12 cellular contexts compared by ENCODE assay signal in the genomic region with DNA sequence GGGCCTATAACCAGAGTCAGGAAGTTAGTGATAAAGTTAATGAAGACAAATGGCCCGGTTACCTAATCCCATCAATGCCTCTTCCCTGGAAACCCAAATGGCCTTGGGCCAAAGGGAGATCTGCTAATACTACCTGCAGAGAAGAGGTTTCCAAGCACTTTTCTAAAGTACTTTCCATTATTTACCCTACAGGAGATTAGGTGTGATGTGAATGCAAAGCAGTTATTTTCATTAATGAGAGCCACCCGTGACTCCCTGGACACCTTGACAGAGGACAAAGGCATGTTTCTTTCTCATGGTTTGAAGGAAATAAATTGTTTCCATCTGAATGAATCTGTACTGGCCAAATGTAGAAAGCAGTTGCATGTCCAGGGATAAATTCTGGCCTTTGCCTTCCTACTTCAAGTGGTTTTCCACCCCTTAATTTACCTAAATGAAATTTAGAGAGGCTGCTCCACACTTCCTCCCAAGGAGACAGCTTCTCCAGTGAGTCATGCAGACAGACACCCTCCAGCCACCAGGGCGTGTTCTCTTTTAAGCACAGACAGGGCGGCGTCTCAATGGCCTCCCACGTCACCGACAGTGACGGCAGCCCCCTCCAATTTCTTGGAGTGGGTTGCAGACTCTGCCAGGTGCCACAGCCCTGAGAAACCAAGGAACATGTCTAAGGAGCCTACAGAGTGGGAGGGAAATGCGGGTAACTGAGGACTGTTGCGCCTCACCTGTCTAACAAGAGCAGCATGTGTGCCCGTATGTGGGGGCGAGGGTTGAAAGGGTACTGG. TPM values are rescaled to one million over a fixed set of nuclear protein-coding genes. Genes with fewer than 3 reads are reported as not detected.
DNase-seq lines count a peak whose midpoint lies in the region; ATAC-seq, FAIRE-seq and TF ChIP-seq lines count a peak whose summit lies in the region.
"Had no signal": no experiment of that assay in that cellular context is flagged by ENCODE, and none has a peak within 500 bp of the region (broad histone marks: within the 10 kb centered on the region; RNA-seq: fewer than 3 reads in every experiment).

No MANE protein-coding gene starts in this region.

- peak overlapping the region; percentile 98 for H2BK12ac ChIP-seq in trophoblast cell (ENCODE audit: low read length)

- no CpG with 5 or more reads among the region's 12 CpGs for WGBS in trophoblast cell (ENCODE audit: extremely low coverage, insufficient coverage, insufficient read length)
- WGBS in tibial nerve, 2 donors, result 75 to 76% methylated on average over 12 of the region's 12 CpGs

- peak overlapping the region; percentile 6 to 46 for H3K4me3 ChIP-seq in HCT116 (replicated peaks in 1 of 2; ENCODE audit: low read depth in 1 of 2, low read length in 2 of 2)
- H3K4me3 ChIP-seq in endothelial cell of umbilical vein (replicated peaks in 1 of 3; ENCODE audit: insufficient read depth in 1 of 3, low read depth in 1 of 3, low read length in 3 of 3), result no peak overlapping the region
- no peak overlapping the region for H3K4me3 ChIP-seq in trophoblast cell (ENCODE audit: low read depth, low read length)
- H3K4me3 ChIP-seq in tibial nerve, result no peak overlapping the region
- H3K4me3 ChIP-seq: esophagus squamous epithelium, right atrium auricular region, thyroid gland had no signal

- 0 out of 6 replicates have a peak, but pooled peaks of 1 of the 3 experiments have one; percentile 6 for TF ChIP-seq CTCF in HCT116 (IDR thresholded peaks at IDR 0.05 in 2 of 3, conservative IDR thresholded peaks at IDR 0.05 in 1 of 3; ENCODE audit: borderline replicate concordance in 1 of 3, insufficient read depth in 1 of 3, low read depth in 2 of 3, low read length in 2 of 3)
- no peak for TF ChIP-seq CTCF in endothelial cell of umbilical vein (IDR thresholded peaks at IDR 0.05; ENCODE audit: extremely low read depth in 1 of 2, insufficient read depth in 1 of 2, low read depth in 1 of 2, low read length in 2 of 2)
- TF ChIP-seq CTCF in tibial nerve (IDR thresholded peaks at IDR 0.05), result no peak

- TF ChIP-seq POLR2A in HCT116 (IDR thresholded peaks at IDR 0.05; ENCODE audit: borderline replicate concordance, extremely low read depth, insufficient read depth, insufficient read length), result no peak
- no peak for TF ChIP-seq POLR2A in endothelial cell of umbilical vein (IDR thresholded peaks at IDR 0.05; ENCODE audit: low read depth, low read length)
- no peak for TF ChIP-seq POLR2A in tibial nerve (IDR thresholded peaks at IDR 0.05)

- TF ChIP-seq EP300 in tibial nerve (IDR thresholded peaks at IDR 0.05), result no peak

- DNase-seq in HCT116 (ENCODE audit: low read depth, low spot score) (peak; percentile 57), NCI-H69 (lab: John Stamatoyannopoulos, UW) (peak; percentile 95), endothelial cell of umbilical vein (ENCODE audit: low read depth, low spot score) (no peak), trophoblast cell (peak; percentile 89 to 97), tibial nerve (ENCODE audit: low spot score in 2 of 2) (no peak), T-helper 17 cell (no peak), KBM-7 (no peak)
- no peak for DNase-seq in activated CD4-positive, alpha-beta T cell treated with anti-CD3 and anti-CD28 coated beads, Interleukin-2, amount 10 ng/mL, durations not matched to agents 24 days and 14 days
- DNase-seq: activated CD4-positive, alpha-beta T cell treated with anti-CD3 and anti-CD28 coated beads, Interleukin-2, amount 50 U/mL, for 48 hours; esophagus squamous epithelium; thyroid gland had no signal

- no peak overlapping the region for H3K4me3 Mint-ChIP-seq in T-helper 17 cell
- no peak overlapping the region for H3K4me3 Mint-ChIP-seq in activated CD4-positive, alpha-beta T cell treated with anti-CD3 and anti-CD28 coated beads, Interleukin-2, amount 10 ng/mL, durations not matched to agents 24 days and 14 days

- peaks cover 5% of the 10 kb centered on the region for H3K4me1 Mint-ChIP-seq in T-helper 17 cell
- no peaks in the 10 kb centered on the region for H3K4me1 Mint-ChIP-seq in activated CD4-positive, alpha-beta T cell treated with anti-CD3 and anti-CD28 coated beads, Interleukin-2, amount 10 ng/mL, durations not matched to agents 24 days and 14 days

- FAIRE-seq in endothelial cell of umbilical vein (lab: Jason Lieb, UNC), result no peak

- no TSS peak for BruUV-seq in HCT116 (replicated peaks; lab: Mats Ljungman, UMichigan)
- no TSS peak for BruUV-seq in endothelial cell of umbilical vein (replicated peaks; lab: Mats Ljungman, UMichigan)

- POLR2A ChIA-PET in HCT116 (lab: Charles Lee) (no interaction called here), endothelial cell of umbilical vein (lab: Charles Lee) (no interaction called here)

- H3K27me3 ChIP-seq in HCT116 (ENCODE audit: insufficient read depth, low read length) (no peaks in the 10 kb centered on the region), endothelial cell of umbilical vein (ENCODE audit: control insufficient read depth in 2 of 2, insufficient read depth in 2 of 2, low read length in 2 of 2) (no peaks in the 10 kb centered on the region), trophoblast cell (ENCODE audit: insufficient read depth, low read length) (no peaks in the 10 kb centered on the region), tibial nerve (no peaks in the 10 kb centered on the region)
- H3K27me3 ChIP-seq: esophagus squamous epithelium, right atrium auricular region, thyroid gland had no signal

- peak overlapping the region; percentile 89 for H2BK5ac ChIP-seq in trophoblast cell (ENCODE audit: low read depth, low read length, poor library complexity)

- H3K79me2 ChIP-seq in HCT116 (ENCODE audit: insufficient read depth, low read length) (no peaks in the 10 kb centered on the region), endothelial cell of umbilical vein (ENCODE audit: control insufficient read depth, insufficient read depth, low read length) (no peaks in the 10 kb centered on the region), trophoblast cell (ENCODE audit: control insufficient read depth, insufficient read depth, low read length, poor library complexity) (no peaks in the 10 kb centered on the region)

- H3K9ac ChIP-seq in HCT116 (ENCODE audit: low read length), result peak overlapping the region; percentile 18; the same call in 1 of the 2 replicates
- no peak overlapping the region for H3K9ac ChIP-seq in endothelial cell of umbilical vein (replicated peaks; ENCODE audit: extremely low read depth, insufficient read depth, low read length)
- H3K9ac ChIP-seq in trophoblast cell (ENCODE audit: low read length), result no peak overlapping the region

- H3K4me1 ChIP-seq in HCT116 (ENCODE audit: control insufficient read depth in 1 of 2, insufficient read depth in 2 of 2, low read length in 2 of 2) (peaks cover 23 to 27% of the 10 kb centered on the region in 2 experiments), endothelial cell of umbilical vein (ENCODE audit: control insufficient read depth, extremely low read depth, insufficient read depth, low read length) (peaks cover 10% of the 10 kb centered on the region), trophoblast cell (ENCODE audit: control insufficient read depth in 1 of 2, insufficient read depth in 2 of 2, low read length in 2 of 2) (peaks cover 7 to 10% of the 10 kb centered on the region in 2 experiments), tibial nerve (no peaks in the 10 kb centered on the region)
- H3K4me1 ChIP-seq: right atrium auricular region, thyroid gland had no signal

- peak overlapping the region; percentile 72 for H2AK5ac ChIP-seq in trophoblast cell (ENCODE audit: low read length)

- peak overlapping the region; percentile 59 for H3K4ac ChIP-seq in trophoblast cell (ENCODE audit: low read depth, low read length)

- in situ Hi-C loops in KBM-7 (cut with MboI; ENCODE audit: low pct_unique_long_range_greater_than_20kb, low sequenced_read_pairs), result loop anchor here (25.0 kb wide), 1 partner anchor 127 kb away; the partner anchor contains the start of gene FERMT2

- H3K4me2 ChIP-seq in HCT116 (ENCODE audit: low read length), result peak overlapping the region; percentile 78
- H3K4me2 ChIP-seq in endothelial cell of umbilical vein (ENCODE audit: insufficient read depth, low read length), result peak overlapping the region; percentile 46
- peak overlapping the region; percentile 38 for H3K4me2 ChIP-seq in trophoblast cell (ENCODE audit: low read length)

- no peaks in the 10 kb centered on the region for H3K9me3 ChIP-seq in HCT116 (ENCODE audit: control insufficient read depth in 1 of 2, insufficient read depth in 1 of 2, low read depth in 1 of 2, low read length in 2 of 2)
- H3K9me3 ChIP-seq in endothelial cell of umbilical vein (replicated peaks; ENCODE audit: control insufficient read depth, insufficient read depth, low read length), result no peaks in the 10 kb centered on the region
- H3K9me3 ChIP-seq in trophoblast cell (ENCODE audit: insufficient read depth, low read depth, low read length), result no peaks in the 10 kb centered on the region
- no peaks in the 10 kb centered on the region for H3K9me3 ChIP-seq in tibial nerve
- no peaks in the 10 kb centered on the region for H3K9me3 ChIP-seq in T-helper 17 cell (ENCODE audit: control insufficient read depth, low read length, poor library complexity, severe bottlenecking)
- H3K9me3 ChIP-seq: esophagus squamous epithelium, right atrium auricular region, thyroid gland had no signal

- H3K27ac ChIP-seq in HCT116 (ENCODE audit: low read depth, low read length) (peak overlapping the region; percentile 2; the same call in 1 of the 2 replicates), endothelial cell of umbilical vein (ENCODE audit: insufficient read depth, low read depth, low read length) (peak overlapping the region; percentile 74), trophoblast cell (ENCODE audit: low read depth, low read length) (peak overlapping the region; percentile 88), tibial nerve (no peak overlapping the region)
- H3K27ac ChIP-seq: esophagus squamous epithelium, right atrium auricular region, thyroid gland had no signal

- CTCF ChIA-PET in HCT116 (lab: Charles Lee) (interaction anchor here (2.3 kb wide), 1 partner anchor 126 kb away, joined by 6 read pairs; no protein-coding TSS in a partner anchor), endothelial cell of umbilical vein (lab: Charles Lee) (interaction anchor here (0.6 to 3.5 kb wide), 5 partner anchors 8 to 125 kb away, joined by 3 to 16 read pairs (median 5); no protein-coding TSS in a partner anchor)

- ATAC-seq in HCT116 (peak; percentile 98), T-helper 17 cell (no peak)

- peak overlapping the region; percentile 97 for H3K18ac ChIP-seq in trophoblast cell (ENCODE audit: low read length)

- dilution Hi-C loops in endothelial cell of umbilical vein (cut with MboI; ENCODE audit: extremely low pct_ligation_motif_present, low sequenced_read_pairs), result no loop called here

- H3K14ac ChIP-seq in trophoblast cell (ENCODE audit: low read length), result peak overlapping the region; percentile 86

- no peak overlapping the region for H3K23ac ChIP-seq in trophoblast cell (ENCODE audit: low read length)

- H3K36me3 ChIP-seq in HCT116 (ENCODE audit: control insufficient read depth in 1 of 2, insufficient read depth in 2 of 2, low read length in 2 of 2), result no peaks in the 10 kb centered on the region
- no peaks in the 10 kb centered on the region for H3K36me3 ChIP-seq in endothelial cell of umbilical vein (ENCODE audit: control insufficient read depth in 2 of 2, extremely low read depth in 1 of 2, insufficient read depth in 2 of 2, low read length in 2 of 2)
- H3K36me3 ChIP-seq in trophoblast cell (ENCODE audit: control insufficient read depth in 1 of 2, insufficient read depth in 2 of 2, low read length in 2 of 2), result no peaks in the 10 kb centered on the region
- no peaks in the 10 kb centered on the region for H3K36me3 ChIP-seq in tibial nerve
- H3K36me3 ChIP-seq: esophagus squamous epithelium, right atrium auricular region, thyroid gland had no signal

- H2AFZ ChIP-seq in HCT116 (ENCODE audit: low read depth, low read length, poor library complexity, severe bottlenecking) (peak overlapping the region; percentile 75), endothelial cell of umbilical vein (ENCODE audit: low read depth, low read length) (peak overlapping the region; percentile 40), trophoblast cell (ENCODE audit: insufficient read depth, low read length, poor library complexity) (no peak overlapping the region)

- H4K12ac ChIP-seq in trophoblast cell (ENCODE audit: low read depth, low read length), result no peak overlapping the region

- intact Hi-C loops in HCT116 (cut with micrococcal nuclease) (no loop called here), endothelial cell of umbilical vein (cut with micrococcal nuclease) (no loop called here)
- intact Hi-C loops in activated CD4-positive, alpha-beta T cell treated with anti-CD3 and anti-CD28 coated beads, Interleukin-2, amount 10 ng/mL, durations not matched to agents 24 days and 14 days (cut with micrococcal nuclease), result no loop called here

- RAD21 ChIA-PET in HCT116 (lab: Charles Lee; ENCODE audit: low non-redundant PET in 1 of 2, low total read pairs in 2 of 2, uncharacterized antibody in 2 of 2, unreplicated experiment in 2 of 2), result no interaction called here

- H2BK120ac ChIP-seq in trophoblast cell (ENCODE audit: insufficient read depth, low read length, poor library complexity), result peak overlapping the region; percentile 93

- peak overlapping the region; percentile 92 for H4K91ac ChIP-seq in trophoblast cell (ENCODE audit: low read depth, low read length)

- peak overlapping the region; percentile 80 for H4K8ac ChIP-seq in trophoblast cell (ENCODE audit: low read depth, low read length)

- H3K27me3 Mint-ChIP-seq in T-helper 17 cell, result peaks cover 5% of the 10 kb centered on the region
- H3K27me3 Mint-ChIP-seq in activated CD4-positive, alpha-beta T cell treated with anti-CD3 and anti-CD28 coated beads, Interleukin-2, amount 10 ng/mL, durations not matched to agents 24 days and 14 days, result peaks cover 5% of the 10 kb centered on the region

- no peak overlapping the region for H3K27ac Mint-ChIP-seq in T-helper 17 cell
- no peak overlapping the region for H3K27ac Mint-ChIP-seq in activated CD4-positive, alpha-beta T cell treated with anti-CD3 and anti-CD28 coated beads, Interleukin-2, amount 10 ng/mL, durations not matched to agents 24 days and 14 days

- no peak for TF ChIP-seq RAD21 in HCT116 (IDR thresholded peaks at IDR 0.05; ENCODE audit: low read depth)

- no peaks in the 10 kb centered on the region for H3K36me3 Mint-ChIP-seq in T-helper 17 cell (ENCODE audit: low read depth)
- H3K36me3 Mint-ChIP-seq in activated CD4-positive, alpha-beta T cell treated with anti-CD3 and anti-CD28 coated beads, Interleukin-2, amount 10 ng/mL, durations not matched to agents 24 days and 14 days (ENCODE audit: low read depth), result no peaks in the 10 kb centered on the region

- H3K9me3 Mint-ChIP-seq in activated CD4-positive, alpha-beta T cell treated with anti-CD3 and anti-CD28 coated beads, Interleukin-2, amount 10 ng/mL, durations not matched to agents 24 days and 14 days, result no peaks in the 10 kb centered on the region

- H4K20me1 ChIP-seq in HCT116 (ENCODE audit: insufficient read depth) (no peaks in the 10 kb centered on the region), endothelial cell of umbilical vein (replicated peaks; ENCODE audit: control insufficient read depth, extremely low read depth, insufficient read depth, low read length) (no peaks in the 10 kb centered on the region)

- peaks cover 11% of the 10 kb centered on the region for H3K79me1 ChIP-seq in trophoblast cell (ENCODE audit: low read length)

- no peaks in the 10 kb centered on the region for H3K9me2 ChIP-seq in HCT116 (ENCODE audit: insufficient read depth)

- H3K9me1 ChIP-seq in endothelial cell of umbilical vein (replicated peaks; ENCODE audit: control insufficient read depth, extremely low read depth, insufficient read depth, low read length), result no peaks in the 10 kb centered on the region

RNA-seq across cellular contexts. Expression of gene GNPNAT1, which starts 43.9 kb away (rescaled TPM):
- total RNA-seq in HCT116 (2021; ENCODE audit: unreplicated experiment) (33.7 TPM), endothelial cell of umbilical vein (38.2 and 38.9 TPM in 2 replicates), tibial nerve (10 to 100 TPM in 2 of 4 donors, 1 to 10 TPM in 2; 4.8 to 18.6 (median 9.5) TPM), T-helper 17 cell (1 to 10 TPM; 7.0 to 7.8 TPM)
- 15.9 and 16.3 TPM in 2 replicates for polyA plus RNA-seq in HCT116 (2012)
- polyA plus RNA-seq in endothelial cell of umbilical vein, result 15.9 and 18.7 TPM in 2 replicates
- polyA plus RNA-seq in endothelial cell of umbilical vein (2011; cell fraction: cytosol; rRNA removed), result 19.0 and 22.3 TPM in 2 replicates
- 8.3 and 10.2 TPM in 2 replicates for polyA plus RNA-seq in endothelial cell of umbilical vein (2011; cell fraction: nucleus; rRNA removed)
- polyA plus RNA-seq in endothelial cell of umbilical vein (2012), result 20.6 and 40.9 TPM in 2 replicates
- 16.1 and 17.3 TPM in 2 replicates for polyA minus RNA-seq in endothelial cell of umbilical vein
- polyA minus RNA-seq in endothelial cell of umbilical vein (2011; cell fraction: cytosol; rRNA and poly(A)+ RNA removed), result 32.1 TPM
- polyA minus RNA-seq in endothelial cell of umbilical vein (2011; cell fraction: nucleus; rRNA and poly(A)+ RNA removed), result 6.9 and 12.0 TPM in 2 replicates
- polyA plus RNA-seq in trophoblast cell (2013), result 11.6 and 12.1 TPM in 2 replicates
- 30.6 and 32.4 TPM in 2 replicates for total RNA-seq in activated CD4-positive, alpha-beta T cell treated with anti-CD3 and anti-CD28 coated beads, Interleukin-2, amount 10 ng/mL, durations not matched to agents 24 days and 14 days

Comparison
In these comparisons a context has a peak if more than half of its experiments do, and no peak if none do; other contexts are left out.
1. DNase-seq: peak in HCT116 (single experiment), NCI-H69 (single experiment) and trophoblast cell (2 of 2); none in endothelial cell of umbilical vein (single experiment), tibial nerve (0 of 2), T-helper 17 cell (0 of 3), activated CD4-positive, alpha-beta T cell treated with anti-CD3 and anti-CD28 coated beads, Interleukin-2, amount 10 ng/mL, durations not matched to agents 24 days and 14 days (single experiment) and KBM-7 (single experiment).
2. H3K27ac ChIP-seq: peak in HCT116 (single experiment), endothelial cell of umbilical vein (single experiment) and trophoblast cell (single experiment); none in tibial nerve (0 of 4).
3. H3K4me3 ChIP-seq: peak in HCT116 (2 of 2); none in endothelial cell of umbilical vein (0 of 3), trophoblast cell (single experiment) and tibial nerve (0 of 4).
4. Peak in every context shown above with its lines, with median percentiles within 50 percentile points of each other: H3K4me2 ChIP-seq.